Comparison of ENCODE assay signal across 23 cellular contexts in genomic region chr17:64750891-64751677, GRCh38.
"Had no signal": no experiment of that assay in that cellular context is flagged by ENCODE, and none has a peak within 500 bp of the region (broad histone marks: within the 10 kb centered on the region; RNA-seq: fewer than 3 reads in every experiment).

No MANE protein-coding gene starts in this region.

- H3K27me3 ChIP-seq: esophagus muscularis mucosa, gastrocnemius medialis, neural progenitor cell, ovary, right atrium auricular region, sigmoid colon, stomach, transverse colon had no signal

- H3K4me2 ChIP-seq: neural progenitor cell had no signal

- DNase-seq: effector CD4-positive, alpha-beta T cell; endodermal cell; gastrocnemius medialis; immature natural killer cell; left ventricle myocardium inferior; lower lobe of right lung; mesenchymal stem cell; midbrain; nucleus accumbens; ovary; sigmoid colon; stimulated activated CD4-positive, alpha-beta T cell treated with anti-CD3 and anti-CD28 coated beads, Interleukin-2, amount 100 ng/mL, for 24 hours; stimulated activated CD4-positive, alpha-beta T cell treated with anti-CD3 and anti-CD28 coated beads, Interleukin-4, amount 100 ng/mL, for 4 hours; stimulated activated naive CD4-positive, alpha-beta T cell; stomach; substantia nigra; transverse colon had no signal

- H3K9ac ChIP-seq: neural progenitor cell had no signal

- H3K36me3 ChIP-seq: neural progenitor cell, ovary had no signal

- H3K27ac ChIP-seq: coronary artery, esophagus muscularis mucosa, gastrocnemius medialis, left ventricle myocardium inferior, lower lobe of right lung, neural progenitor cell, ovary, right atrium auricular region, sigmoid colon, skin epidermis, stomach, thoracic aorta, transverse colon had no signal

- H3K9me3 ChIP-seq: esophagus muscularis mucosa, gastrocnemius medialis, left ventricle myocardium inferior, lower lobe of right lung, ovary, right atrium auricular region, sigmoid colon, stomach, thoracic aorta, transverse colon had no signal

- H3K4me1 ChIP-seq: esophagus muscularis mucosa, gastrocnemius medialis, left ventricle myocardium inferior, lower lobe of right lung, neural progenitor cell, right atrium auricular region, sigmoid colon, stomach, transverse colon had no signal

- H3K4me3 ChIP-seq: coronary artery, esophagus muscularis mucosa, gastrocnemius medialis, left ventricle myocardium inferior, lower lobe of right lung, neural progenitor cell, ovary, right atrium auricular region, sigmoid colon, skin epidermis, stomach, thoracic aorta, transverse colon had no signal

- ATAC-seq: gastrocnemius medialis, lower lobe of right lung had no signal

- H2AFZ ChIP-seq: neural progenitor cell had no signal
